Comparison of ENCODE assay signal across 8 cellular contexts in genomic region chr11:79437274-79437980, GRCh38. TPM values are rescaled to one million over a fixed set of nuclear protein-coding genes. Genes with fewer than 3 reads are reported as not detected.
DNase-seq lines count a peak whose midpoint lies in the region; ATAC-seq and TF ChIP-seq lines count a peak whose summit lies in the region.

No MANE protein-coding gene starts in this region.

- no peaks in the 10 kb centered on the region for H3K27me3 ChIP-seq in tibial artery

- H3K4me3 ChIP-seq in cardiac fibroblast (replicated peaks in 1 of 2; ENCODE audit: low read depth in 2 of 2, low read length in 2 of 2) (peak overlapping the region; percentile 21 to 65), tibial artery (peak overlapping the region; percentile 67 to 71)

- H3K4me1 ChIP-seq in tibial artery: peaks cover 0 to 48% (median 31%) of the 10 kb centered on the region in 4 donors

- intact Hi-C loops in tibial artery (cut with DNase I; ENCODE audit: low total_unique reads): loop anchor here (10.0 kb wide), 1 partner anchor 193 kb away; no protein-coding TSS in a partner anchor

- peak; percentile 65 for ATAC-seq in left lobe of liver
- ATAC-seq in GM19324 (IDR thresholded peaks at IDR 0.05; ENCODE audit: low FRiP score, unreplicated experiment): no peak
- ATAC-seq in HG03460 (IDR thresholded peaks at IDR 0.05; ENCODE audit: unreplicated experiment): no peak

- DNase-seq in Daoy (ENCODE audit: low read depth): peak; percentile 79
- peak; percentile 53 for DNase-seq in NCI-H1105 (lab: John Stamatoyannopoulos, UW)
- DNase-seq in cardiac fibroblast (ENCODE audit: low read depth in 2 of 2): peak; percentile 26 to 45
- DNase-seq in left lobe of liver (ENCODE audit: low spot score): peak; percentile 55
- peak; percentile 47 to 88 for DNase-seq in tibial artery
- DNase-seq in activated effector memory CD4-positive, alpha-beta T cell treated with anti-CD3 and anti-CD28 coated beads, Interleukin-2, amount 50 U/mL, for 16 hours: no peak

- TF ChIP-seq CTCF in cardiac fibroblast (IDR thresholded peaks at IDR 0.05; ENCODE audit: low read depth, low read length) (no peak), tibial artery (IDR thresholded peaks at IDR 0.05) (no peak)

- no peaks in the 10 kb centered on the region for H3K9me3 ChIP-seq in tibial artery

- H3K36me3 ChIP-seq in tibial artery: no peaks in the 10 kb centered on the region

- H3K27ac ChIP-seq in tibial artery: peak overlapping the region; percentile 84 to 87

RNA-seq across cellular contexts. Expression of gene TENM4, which starts 3.4 kb away (rescaled TPM):
- 13.6 and 23.5 TPM in 2 replicates for total RNA-seq in Daoy (2014; rRNA removed; shearing (Covaris generic))
- 0.08 TPM for total RNA-seq in left lobe of liver

Comparison
In these comparisons a context has a peak if more than half of its experiments do, and no peak if none do; other contexts are left out.
1. RNA of gene TENM4, which starts 3.4 kb away (total RNA-seq): 13.6 to 23.5 TPM in Daoy; 0.08 TPM in left lobe of liver (single experiment); every median in the first group is over 10 times any median in the second.